Comparison of ENCODE assay signal across 21 cellular contexts in the genomic region with DNA sequence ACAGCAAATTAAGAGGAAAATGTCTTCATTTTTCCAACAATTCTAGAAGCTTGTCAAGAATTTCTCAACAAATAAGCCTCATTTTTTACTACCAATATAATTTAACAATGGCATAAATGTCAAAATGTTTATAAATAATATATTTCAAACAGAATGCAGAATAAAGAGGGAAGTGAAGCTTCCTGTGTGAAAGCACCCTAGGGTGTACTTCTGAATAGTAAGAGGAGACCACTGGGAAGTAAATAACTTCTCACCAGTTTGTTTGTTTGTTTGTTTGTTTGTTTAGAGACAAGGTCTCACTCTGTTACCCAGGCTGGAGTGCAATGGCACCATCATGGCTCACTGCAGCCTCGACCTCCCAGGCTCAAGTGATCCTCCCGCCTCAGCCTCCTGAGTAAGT.
DNase-seq lines count a peak whose midpoint lies in the region; ATAC-seq, FAIRE-seq and TF ChIP-seq lines count a peak whose summit lies in the region.
"Had no signal": no experiment of that assay in that cellular context is flagged by ENCODE, and none has a peak within 500 bp of the region (broad histone marks: within the 10 kb centered on the region; RNA-seq: fewer than 3 reads in every experiment).

No MANE protein-coding gene starts in this region.

- no peak for FAIRE-seq in HepG2 (lab: Jason Lieb, UNC)
- FAIRE-seq: G401.6 had no signal

- H3K9me3 ChIP-seq in HepG2 (ENCODE audit: low read length), result no peaks in the 10 kb centered on the region
- no peaks in the 10 kb centered on the region for H3K9me3 ChIP-seq in right lobe of liver
- no peaks in the 10 kb centered on the region for H3K9me3 ChIP-seq in T-helper 17 cell (ENCODE audit: control insufficient read depth, low read length, poor library complexity, severe bottlenecking)
- H3K9me3 ChIP-seq: Peyer's patch, SK-N-SH had no signal

- H3K27me3 ChIP-seq in HepG2 (ENCODE audit: control insufficient read depth in 1 of 2, insufficient read depth in 2 of 2, low read length in 2 of 2) (no peaks in the 10 kb centered on the region), right lobe of liver (no peaks in the 10 kb centered on the region)
- H3K27me3 ChIP-seq: Peyer's patch had no signal

- DNase-seq in HepG2 (ENCODE audit: low spot score) (no peak), right lobe of liver (no peak), T-helper 17 cell (no peak), memory B cell (ENCODE audit: low spot score in 2 of 2) (no peak), retina (no peak), activated T-cell treated with anti-CD3 and anti-CD28 coated beads for 4 hours (no peak), hypothalamus (lab: John Stamatoyannopoulos, UW) (no peak)
- no peak for DNase-seq in activated CD8-positive, alpha-beta memory T cell treated with anti-CD3 and anti-CD28 coated beads, Interleukin-2, amount 50 U/mL, for 48 hours
- DNase-seq: 8988T; CD4-positive, alpha-beta memory T cell; DMS79; KG1; NCI-H1105; NCI-H187; NCI-H446 treated with DMSO at 0.1 percent for 48 hours; Peyer's patch; Right ventricle myocardium superior; SK-N-SH had no signal

- WGBS in HepG2 (ENCODE audit: low lambda C conversion rate), result 100% methylated on average over 2 of the region's 2 CpGs
- WGBS in right lobe of liver (ENCODE audit: insufficient coverage, low coverage, low lambda C conversion rate, missing lambda C conversion rate), result 94% methylated on average over 2 of the region's 2 CpGs

- TF ChIP-seq POLR2A in HepG2 (IDR thresholded peaks at IDR 0.05; ENCODE audit: insufficient read depth in 1 of 2, low read depth in 2 of 2, low read length in 2 of 2) (no peak), right lobe of liver (IDR thresholded peaks at IDR 0.05) (no peak)

- TF ChIP-seq EP300 in HepG2 (IDR thresholded peaks at IDR 0.05; ENCODE audit: low read depth in 2 of 2, low read length in 2 of 2) (no peak), HepG2 (CRISPR knock-in tag; IDR thresholded peaks at IDR 0.05; ENCODE audit: borderline replicate concordance) (no peak)

- peak overlapping the region; percentile 82 for H3K27ac Mint-ChIP-seq in T-helper 17 cell
- peak overlapping the region; percentile 86 for H3K27ac Mint-ChIP-seq in memory B cell

- H3K4me3 ChIP-seq in HepG2 (replicated peaks in 1 of 3; ENCODE audit: insufficient read depth in 1 of 3, low read depth in 2 of 3, low read length in 3 of 3) (no peak overlapping the region), right lobe of liver (no peak overlapping the region)
- H3K4me3 ChIP-seq: Peyer's patch had no signal

- CTCF ChIA-PET in HepG2 (lab: Yijun Ruan, JAX; ENCODE audit: low intra/inter-chr PET ratio, low total read pairs), result interaction anchor here (2.0 to 3.0 kb wide), 2 partner anchors 109 to 164 kb away, joined by 16 to 17 read pairs; no protein-coding TSS in a partner anchor

- H3K4me2 ChIP-seq in HepG2 (ENCODE audit: low read depth, low read length), result no peak overlapping the region
- H3K4me2 ChIP-seq: SK-N-SH had no signal

- TF ChIP-seq CTCF in HepG2 (CRISPR knock-in tag; IDR thresholded peaks at IDR 0.05), result no peak
- no peak for TF ChIP-seq CTCF in right lobe of liver (IDR thresholded peaks at IDR 0.05)

- H3K9ac ChIP-seq in HepG2 (ENCODE audit: insufficient read depth, low read depth, low read length), result no peak overlapping the region
- H3K9ac ChIP-seq: SK-N-SH had no signal

- peaks cover 4 to 15% of the 10 kb centered on the region in 2 experiments for H3K36me3 ChIP-seq in HepG2 (replicated peaks in 1 of 2; ENCODE audit: control insufficient read depth in 1 of 2, insufficient read depth in 2 of 2, low read length in 2 of 2)
- no peaks in the 10 kb centered on the region for H3K36me3 ChIP-seq in right lobe of liver
- H3K36me3 ChIP-seq: Peyer's patch had no signal

- H3K27ac ChIP-seq in HepG2 (ENCODE audit: extremely low read length, insufficient read depth, low read length) (peak overlapping the region; percentile 75), right lobe of liver (no peak overlapping the region)
- H3K27ac ChIP-seq: HL-60, Peyer's patch had no signal

- no peaks in the 10 kb centered on the region for H3K9me3 Mint-ChIP-seq in memory B cell
- H3K9me3 Mint-ChIP-seq: CD4-positive, alpha-beta memory T cell had no signal

- no peak for ATAC-seq in HepG2
- no peak for ATAC-seq in right lobe of liver
- ATAC-seq in T-helper 17 cell, result no peak
- peak; percentile 74 for ATAC-seq in memory B cell (ENCODE audit: low read depth)
- ATAC-seq: HCT116 had no signal

- H3K79me2 ChIP-seq in HepG2 (ENCODE audit: insufficient read depth, low read length), result peaks cover 72% of the 10 kb centered on the region

- H4K20me1 ChIP-seq in HepG2 (ENCODE audit: insufficient read depth, low read length), result peaks cover 29% of the 10 kb centered on the region

- H2AFZ ChIP-seq in HepG2 (ENCODE audit: low read length), result no peak overlapping the region

- TF ChIP-seq RAD21 in HepG2 (CRISPR knock-in tag; IDR thresholded peaks at IDR 0.05), result no peak

- intact Hi-C loops in HepG2 (cut with micrococcal nuclease; ENCODE audit: unreplicated experiment) (loop anchor here (5.0 kb wide), 1 partner anchor 285 kb away; no protein-coding TSS in a partner anchor), right lobe of liver (cut with DNase I) (loop anchor here in 1 of 2 donors (10.0 kb wide), 1 partner anchor 163 kb away; no protein-coding TSS in a partner anchor)

- peaks cover 70% of the 10 kb centered on the region for H3K4me1 ChIP-seq in HepG2 (ENCODE audit: insufficient read depth, low read length)
- peaks cover 0 to 28% (median 2%) of the 10 kb centered on the region in 4 donors for H3K4me1 ChIP-seq in right lobe of liver

- H3K36me3 Mint-ChIP-seq in T-helper 17 cell (ENCODE audit: low read depth), result no peaks in the 10 kb centered on the region
- peaks cover 3% of the 10 kb centered on the region for H3K36me3 Mint-ChIP-seq in memory B cell
- H3K36me3 Mint-ChIP-seq: CD4-positive, alpha-beta memory T cell had no signal

- POLR2A ChIA-PET in HepG2 (lab: Yijun Ruan, JAX), result interaction anchor here (1.1 to 2.2 kb wide), 2 partner anchors 108 to 109 kb away, joined by 4 to 9 read pairs; no protein-coding TSS in a partner anchor

- no TSS peak for BruUV-seq in HepG2 (replicated peaks; lab: Mats Ljungman, UMichigan)

- peaks cover 8% of the 10 kb centered on the region for H3K4me1 Mint-ChIP-seq in T-helper 17 cell
- peaks cover 25% of the 10 kb centered on the region for H3K4me1 Mint-ChIP-seq in memory B cell

- in situ Hi-C loops in HepG2 (cut with HindIII; ENCODE audit: extremely low pct_ligation_motif_present, low pct_unique_long_range_greater_than_20kb), result loop anchor here (10.0 to 25.0 kb wide), 2 partner anchors 103 to 275 kb away; no protein-coding TSS in a partner anchor

- H3K27me3 Mint-ChIP-seq in T-helper 17 cell, result no peaks in the 10 kb centered on the region
- no peaks in the 10 kb centered on the region for H3K27me3 Mint-ChIP-seq in memory B cell
- H3K27me3 Mint-ChIP-seq: CD4-positive, alpha-beta memory T cell had no signal

- H3K4me3 Mint-ChIP-seq in T-helper 17 cell (no peak overlapping the region), memory B cell (no peak overlapping the region)
- H3K4me3 Mint-ChIP-seq: CD4-positive, alpha-beta memory T cell had no signal

TF ChIP-seq in HepG2, 621 proteins besides CTCF, POLR2A, EP300 and RAD21:
- TF ChIP-seq, protein P1, sequence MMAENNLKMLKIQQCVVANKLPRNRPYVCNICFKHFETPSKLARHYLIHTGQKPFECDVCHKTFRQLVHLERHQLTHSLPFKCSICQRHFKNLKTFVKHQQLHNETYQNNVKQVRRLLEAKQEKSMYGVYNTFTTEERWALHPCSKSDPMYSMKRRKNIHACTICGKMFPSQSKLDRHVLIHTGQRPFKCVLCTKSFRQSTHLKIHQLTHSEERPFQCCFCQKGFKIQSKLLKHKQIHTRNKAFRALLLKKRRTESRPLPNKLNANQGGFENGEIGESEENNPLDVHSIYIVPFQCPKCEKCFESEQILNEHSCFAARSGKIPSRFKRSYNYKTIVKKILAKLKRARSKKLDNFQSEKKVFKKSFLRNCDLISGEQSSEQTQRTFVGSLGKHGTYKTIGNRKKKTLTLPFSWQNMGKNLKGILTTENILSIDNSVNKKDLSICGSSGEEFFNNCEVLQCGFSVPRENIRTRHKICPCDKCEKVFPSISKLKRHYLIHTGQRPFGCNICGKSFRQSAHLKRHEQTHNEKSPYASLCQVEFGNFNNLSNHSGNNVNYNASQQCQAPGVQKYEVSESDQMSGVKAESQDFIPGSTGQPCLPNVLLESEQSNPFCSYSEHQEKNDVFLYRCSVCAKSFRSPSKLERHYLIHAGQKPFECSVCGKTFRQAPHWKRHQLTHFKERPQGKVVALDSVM (CRISPR knock-in tag; IDR thresholded peaks at IDR 0.05), result peak; percentile 71; the same call in 1 of the 2 replicates
- TF ChIP-seq ZNF432 (CRISPR knock-in tag; IDR thresholded peaks at IDR 0.05; ENCODE audit: borderline replicate concordance), result no peak
- no peak for TF ChIP-seq ZNF629 (CRISPR knock-in tag; conservative IDR thresholded peaks at IDR 0.05)
- TF ChIP-seq, protein P2, sequence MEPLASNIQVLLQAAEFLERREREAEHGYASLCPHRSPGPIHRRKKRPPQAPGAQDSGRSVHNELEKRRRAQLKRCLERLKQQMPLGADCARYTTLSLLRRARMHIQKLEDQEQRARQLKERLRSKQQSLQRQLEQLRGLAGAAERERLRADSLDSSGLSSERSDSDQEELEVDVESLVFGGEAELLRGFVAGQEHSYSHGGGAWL (CRISPR knock-in tag; IDR thresholded peaks at IDR 0.05), result no peak
- no peak for TF ChIP-seq PHF8 (CRISPR knock-in tag; IDR thresholded peaks at IDR 0.05)
- TF ChIP-seq MED8 (CRISPR knock-in tag; IDR thresholded peaks at IDR 0.05; ENCODE audit: insufficient replicate concordance), result no peak
